ENCODE assay signal across 2 cellular contexts in the genomic region with DNA sequence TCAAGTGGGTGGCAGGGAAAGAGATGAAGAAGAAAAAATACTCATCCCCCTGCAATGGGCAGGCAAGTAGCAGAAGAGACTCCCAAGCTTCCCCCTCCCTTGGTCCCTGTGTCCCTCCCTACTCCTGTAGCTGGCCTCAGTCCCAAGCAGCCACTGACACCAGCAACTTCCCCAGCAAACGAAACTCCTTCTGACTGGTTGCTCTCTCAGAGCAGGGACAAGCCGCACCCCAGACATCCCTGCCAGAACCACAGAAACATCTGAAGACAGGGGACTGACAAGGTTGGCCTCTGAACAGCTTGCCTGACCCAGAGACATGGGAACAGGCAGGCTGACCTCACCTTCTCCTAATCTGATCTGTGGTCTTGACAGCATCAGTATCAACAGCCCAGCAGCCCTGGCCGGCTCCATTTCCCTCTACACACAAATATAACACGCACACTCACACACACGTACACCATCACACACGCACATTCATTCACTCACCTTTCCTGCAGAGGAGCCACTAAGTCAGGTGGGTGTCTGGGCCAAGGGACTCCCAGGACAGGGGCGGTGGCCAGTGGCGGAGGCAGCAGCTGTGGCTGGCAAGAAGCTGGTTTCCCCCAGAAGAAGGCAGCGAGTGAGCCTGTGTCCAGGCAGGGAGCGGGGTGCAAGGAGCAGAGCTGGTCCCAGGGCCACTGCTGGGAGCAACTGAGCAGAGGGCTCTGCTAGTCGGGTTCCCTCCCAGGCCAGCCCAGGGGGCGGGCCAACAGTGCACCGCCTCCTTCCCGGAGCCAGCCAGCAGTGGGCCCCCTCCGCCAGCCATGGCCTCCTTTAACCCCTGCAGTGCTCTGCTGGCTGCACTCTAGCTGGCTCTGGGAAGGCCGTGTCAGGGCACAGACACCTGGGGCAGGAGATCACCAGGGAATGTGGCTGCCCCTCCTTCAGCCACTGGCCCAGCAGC.
TF ChIP-seq lines count a peak whose summit lies in the region.

No MANE protein-coding gene starts in this region.

TF ChIP-seq in HEK293, 187 proteins besides CTCF, POLR2A, EP300 and RAD21 (continued from another document and continues in another):
- TF ChIP-seq, protein P1, sequence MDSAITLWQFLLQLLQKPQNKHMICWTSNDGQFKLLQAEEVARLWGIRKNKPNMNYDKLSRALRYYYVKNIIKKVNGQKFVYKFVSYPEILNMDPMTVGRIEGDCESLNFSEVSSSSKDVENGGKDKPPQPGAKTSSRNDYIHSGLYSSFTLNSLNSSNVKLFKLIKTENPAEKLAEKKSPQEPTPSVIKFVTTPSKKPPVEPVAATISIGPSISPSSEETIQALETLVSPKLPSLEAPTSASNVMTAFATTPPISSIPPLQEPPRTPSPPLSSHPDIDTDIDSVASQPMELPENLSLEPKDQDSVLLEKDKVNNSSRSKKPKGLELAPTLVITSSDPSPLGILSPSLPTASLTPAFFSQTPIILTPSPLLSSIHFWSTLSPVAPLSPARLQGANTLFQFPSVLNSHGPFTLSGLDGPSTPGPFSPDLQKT (IDR thresholded peaks at IDR 0.05; ENCODE audit: borderline replicate concordance, low read depth, low read length): no peak
- no peak for TF ChIP-seq ZNF555 (tag by site-specific recombination; conservative IDR thresholded peaks at IDR 0.05)
- TF ChIP-seq ZBTB7A (tag by site-specific recombination; IDR thresholded peaks at IDR 0.05; ENCODE audit: low read depth): no peak
- no peak for TF ChIP-seq ZNF624 (tag by site-specific recombination; IDR thresholded peaks at IDR 0.05)
- TF ChIP-seq ZNF175 (tag by site-specific recombination; IDR thresholded peaks at IDR 0.05): no peak
- TF ChIP-seq SETDB1 (IDR thresholded peaks at IDR 0.05; ENCODE audit: insufficient read length, low read length): no peak
- no peak for TF ChIP-seq RBAK (tag by site-specific recombination; IDR thresholded peaks at IDR 0.05)
- TF ChIP-seq ZSCAN23 (tag by site-specific recombination; IDR thresholded peaks at IDR 0.05): no peak
- TF ChIP-seq ZNF768 (tag by site-specific recombination; IDR thresholded peaks at IDR 0.05): no peak
- no peak for TF ChIP-seq ZNF473 (tag by site-specific recombination; IDR thresholded peaks at IDR 0.05)
- no peak for TF ChIP-seq ZNF426 (tag by site-specific recombination; IDR thresholded peaks at IDR 0.05)
- no peak for TF ChIP-seq FEZF1 (tag by site-specific recombination; IDR thresholded peaks at IDR 0.05)
- no peak for TF ChIP-seq ZNF292 (tag by site-specific recombination; IDR thresholded peaks at IDR 0.05; ENCODE audit: borderline replicate concordance, low read depth)
- TF ChIP-seq, protein P2, sequence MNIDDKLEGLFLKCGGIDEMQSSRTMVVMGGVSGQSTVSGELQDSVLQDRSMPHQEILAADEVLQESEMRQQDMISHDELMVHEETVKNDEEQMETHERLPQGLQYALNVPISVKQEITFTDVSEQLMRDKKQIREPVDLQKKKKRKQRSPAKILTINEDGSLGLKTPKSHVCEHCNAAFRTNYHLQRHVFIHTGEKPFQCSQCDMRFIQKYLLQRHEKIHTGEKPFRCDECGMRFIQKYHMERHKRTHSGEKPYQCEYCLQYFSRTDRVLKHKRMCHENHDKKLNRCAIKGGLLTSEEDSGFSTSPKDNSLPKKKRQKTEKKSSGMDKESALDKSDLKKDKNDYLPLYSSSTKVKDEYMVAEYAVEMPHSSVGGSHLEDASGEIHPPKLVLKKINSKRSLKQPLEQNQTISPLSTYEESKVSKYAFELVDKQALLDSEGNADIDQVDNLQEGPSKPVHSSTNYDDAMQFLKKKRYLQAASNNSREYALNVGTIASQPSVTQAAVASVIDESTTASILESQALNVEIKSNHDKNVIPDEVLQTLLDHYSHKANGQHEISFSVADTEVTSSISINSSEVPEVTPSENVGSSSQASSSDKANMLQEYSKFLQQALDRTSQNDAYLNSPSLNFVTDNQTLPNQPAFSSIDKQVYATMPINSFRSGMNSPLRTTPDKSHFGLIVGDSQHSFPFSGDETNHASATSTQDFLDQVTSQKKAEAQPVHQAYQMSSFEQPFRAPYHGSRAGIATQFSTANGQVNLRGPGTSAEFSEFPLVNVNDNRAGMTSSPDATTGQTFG (tag by site-specific recombination; IDR thresholded peaks at IDR 0.05; ENCODE audit: borderline replicate concordance): no peak
- TF ChIP-seq ZNF239 (tag by site-specific recombination; IDR thresholded peaks at IDR 0.05): no peak
- TF ChIP-seq ZNF423 (tag by site-specific recombination; IDR thresholded peaks at IDR 0.05): no peak
- TF ChIP-seq ZBTB21 (tag by site-specific recombination; IDR thresholded peaks at IDR 0.05): no peak
- TF ChIP-seq, protein P3, sequence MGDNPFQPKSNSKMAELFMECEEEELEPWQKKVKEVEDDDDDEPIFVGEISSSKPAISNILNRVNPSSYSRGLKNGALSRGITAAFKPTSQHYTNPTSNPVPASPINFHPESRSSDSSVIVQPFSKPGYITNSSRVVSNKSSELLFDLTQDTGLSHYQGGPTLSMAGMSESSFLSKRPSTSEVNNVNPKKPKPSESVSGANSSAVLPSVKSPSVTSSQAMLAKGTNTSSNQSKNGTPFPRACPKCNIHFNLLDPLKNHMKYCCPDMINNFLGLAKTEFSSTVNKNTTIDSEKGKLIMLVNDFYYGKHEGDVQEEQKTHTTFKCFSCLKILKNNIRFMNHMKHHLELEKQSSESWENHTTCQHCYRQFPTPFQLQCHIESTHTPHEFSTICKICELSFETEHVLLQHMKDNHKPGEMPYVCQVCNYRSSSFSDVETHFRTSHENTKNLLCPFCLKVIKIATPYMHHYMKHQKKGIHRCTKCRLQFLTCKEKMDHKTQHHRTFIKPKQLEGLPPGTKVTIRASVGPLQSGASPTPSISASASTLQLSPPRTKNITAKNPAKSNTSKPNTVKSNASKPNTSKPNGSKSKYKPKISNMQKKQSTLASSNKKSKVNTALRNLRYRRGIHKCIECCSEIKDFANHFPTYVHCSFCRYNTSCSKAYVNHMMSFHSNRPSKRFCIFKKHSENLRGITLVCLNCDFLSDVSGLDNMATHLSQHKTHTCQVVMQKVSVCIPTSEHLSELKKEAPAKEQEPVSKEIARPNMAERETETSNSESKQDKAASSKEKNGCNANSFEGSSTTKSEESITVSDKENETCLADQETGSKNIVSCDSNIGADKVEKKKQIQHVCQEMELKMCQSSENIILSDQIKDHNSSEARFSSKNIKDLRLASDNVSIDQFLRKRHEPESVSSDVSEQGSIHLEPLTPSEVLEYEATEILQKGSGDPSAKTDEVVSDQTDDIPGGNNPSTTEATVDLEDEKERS (tag by site-specific recombination; IDR thresholded peaks at IDR 0.05): no peak
- TF ChIP-seq ZNF791 (tag by site-specific recombination; IDR thresholded peaks at IDR 0.05): no peak
- TF ChIP-seq, protein P4, sequence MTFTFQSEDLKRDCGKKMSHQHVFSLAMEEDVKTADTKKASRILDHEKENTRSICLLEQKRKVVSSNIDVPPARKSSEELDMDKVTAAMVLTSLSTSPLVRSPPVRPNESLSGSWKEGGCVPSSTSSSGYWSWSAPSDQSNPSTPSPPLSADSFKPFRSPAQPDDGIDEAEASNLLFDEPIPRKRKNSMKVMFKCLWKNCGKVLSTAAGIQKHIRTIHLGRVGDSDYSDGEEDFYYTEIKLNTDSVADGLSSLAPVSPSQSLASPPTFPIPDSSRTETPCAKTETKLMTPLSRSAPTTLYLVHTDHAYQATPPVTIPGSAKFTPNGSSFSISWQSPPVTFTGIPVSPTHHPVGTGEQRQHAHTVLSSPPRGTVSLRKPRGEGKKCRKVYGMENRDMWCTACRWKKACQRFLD (tag by site-specific recombination; IDR thresholded peaks at IDR 0.05): no peak
- TF ChIP-seq ZIC2 (tag by site-specific recombination; IDR thresholded peaks at IDR 0.05): peak; percentile 90
- TF ChIP-seq ZFP3 (tag by site-specific recombination; IDR thresholded peaks at IDR 0.05; ENCODE audit: low read depth): no peak
- no peak for TF ChIP-seq REPIN1 (tag by site-specific recombination; IDR thresholded peaks at IDR 0.05; ENCODE audit: low read depth)
- no peak for TF ChIP-seq ZFP41 (tag by site-specific recombination; IDR thresholded peaks at IDR 0.05; ENCODE audit: borderline replicate concordance)
- TF ChIP-seq ZBTB17 (tag by site-specific recombination; IDR thresholded peaks at IDR 0.05): 0 out of 2 replicates have a peak, but pooled peaks have one; percentile 19

TF ChIP-seq in SK-N-SH, 30 proteins besides CTCF, POLR2A, EP300 and RAD21 (continued from another document):
- TF ChIP-seq RXRA (IDR thresholded peaks at IDR 0.05; ENCODE audit: borderline replicate concordance, low read depth): no peak
- TF ChIP-seq, protein P5, sequence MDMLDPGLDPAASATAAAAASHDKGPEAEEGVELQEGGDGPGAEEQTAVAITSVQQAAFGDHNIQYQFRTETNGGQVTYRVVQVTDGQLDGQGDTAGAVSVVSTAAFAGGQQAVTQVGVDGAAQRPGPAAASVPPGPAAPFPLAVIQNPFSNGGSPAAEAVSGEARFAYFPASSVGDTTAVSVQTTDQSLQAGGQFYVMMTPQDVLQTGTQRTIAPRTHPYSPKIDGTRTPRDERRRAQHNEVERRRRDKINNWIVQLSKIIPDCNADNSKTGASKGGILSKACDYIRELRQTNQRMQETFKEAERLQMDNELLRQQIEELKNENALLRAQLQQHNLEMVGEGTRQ (IDR thresholded peaks at IDR 0.05; ENCODE audit: borderline replicate concordance, low read depth, low read length): no peak
- TF ChIP-seq, protein P6, sequence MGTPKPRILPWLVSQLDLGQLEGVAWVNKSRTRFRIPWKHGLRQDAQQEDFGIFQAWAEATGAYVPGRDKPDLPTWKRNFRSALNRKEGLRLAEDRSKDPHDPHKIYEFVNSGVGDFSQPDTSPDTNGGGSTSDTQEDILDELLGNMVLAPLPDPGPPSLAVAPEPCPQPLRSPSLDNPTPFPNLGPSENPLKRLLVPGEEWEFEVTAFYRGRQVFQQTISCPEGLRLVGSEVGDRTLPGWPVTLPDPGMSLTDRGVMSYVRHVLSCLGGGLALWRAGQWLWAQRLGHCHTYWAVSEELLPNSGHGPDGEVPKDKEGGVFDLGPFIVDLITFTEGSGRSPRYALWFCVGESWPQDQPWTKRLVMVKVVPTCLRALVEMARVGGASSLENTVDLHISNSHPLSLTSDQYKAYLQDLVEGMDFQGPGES (IDR thresholded peaks at IDR 0.05; ENCODE audit: low read depth, low read length): no peak
- TF ChIP-seq POLR2AphosphoS5 (IDR thresholded peaks at IDR 0.05; ENCODE audit: low read depth, low read length): peak; percentile 63; the same call in 1 of the 2 replicates
